ENCODE assay signal across 19 cellular contexts in the genomic region with DNA sequence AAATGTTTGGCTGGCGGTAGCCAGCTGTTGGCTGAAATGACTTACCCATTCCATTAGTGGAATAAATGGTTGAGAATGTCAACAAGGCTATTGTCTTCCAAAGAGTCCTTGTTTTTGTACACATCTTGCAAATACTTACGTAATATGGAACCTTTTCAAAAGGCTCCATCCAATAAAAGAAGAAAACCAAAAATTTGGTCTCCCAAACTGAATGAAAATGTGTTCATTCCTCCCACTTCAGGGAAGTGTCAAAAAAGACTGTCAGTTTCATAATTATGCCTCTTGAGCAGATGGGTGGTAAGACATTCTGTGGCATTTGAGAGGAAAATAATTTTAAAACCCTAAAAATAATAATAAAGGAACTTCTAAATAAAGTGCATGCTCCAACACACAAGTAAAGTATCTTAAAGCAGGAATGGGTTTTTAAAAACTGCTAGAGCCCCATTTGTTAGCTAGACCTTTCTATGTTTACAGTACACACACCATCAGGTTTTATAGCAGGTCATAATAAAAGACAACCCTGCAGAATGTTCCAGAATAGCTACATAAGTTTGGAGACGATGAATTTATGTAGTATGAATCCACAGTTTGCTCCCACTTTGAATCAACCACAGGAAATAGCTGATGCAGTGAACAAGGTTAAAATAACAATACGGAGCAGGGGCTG.
"Had no signal": no experiment of that assay in that cellular context is flagged by ENCODE, and none has a peak within 500 bp of the region (broad histone marks: within the 10 kb centered on the region; RNA-seq: fewer than 3 reads in every experiment).

No MANE protein-coding gene starts in this region.

- H3K4me1 ChIP-seq: testis had no signal

- FAIRE-seq: astrocyte, islet of Langerhans had no signal

- H3K4me3 ChIP-seq: dorsolateral prefrontal cortex, right lobe of liver, skin epidermis, testis had no signal

- DNase-seq: activated CD4-positive, alpha-beta T cell treated with anti-CD3 and anti-CD28 coated beads for 1 hour; activated CD4-positive, alpha-beta T cell treated with anti-CD3 and anti-CD28 coated beads, Interleukin-2, amount 50 U/mL, for 1 hour; activated naive CD4-positive, alpha-beta T cell; activated T-cell treated with anti-CD3 and anti-CD28 coated beads, Interleukin-2, amount 50 U/mL, for 1 hour; central memory CD4-positive, alpha-beta T cell; dorsolateral prefrontal cortex; effector memory CD8-positive, alpha-beta T cell; foreskin fibroblast; nephron progenitor cell; posterior cingulate gyrus; right lobe of liver; testis; WERI-Rb-1 had no signal

- H3K36me3 ChIP-seq: right lobe of liver, WERI-Rb-1 had no signal

- ATAC-seq: activated T-helper 17 cell treated with anti-CD3 and anti-CD28 coated beads, Interleukin-2, amount 50 U/mL, for 72 hours; effector memory CD8-positive, alpha-beta T cell; right lobe of liver; SK-N-SH treated with all-trans-retinoic acid at 6 μM for 48 hours; stimulated activated memory B cell treated with anti-CD40 and anti-IgM and Interleukin-4, amounts not matched to agents 10 μg/mL and 1 μg/mL and 100 μg/mL, for 72 hours had no signal

- H3K27ac ChIP-seq: right lobe of liver, skin epidermis, testis, WERI-Rb-1 had no signal

- H3K9me3 ChIP-seq: right lobe of liver, testis had no signal

- H3K27me3 ChIP-seq: dorsolateral prefrontal cortex, right lobe of liver, testis had no signal
